Comparison of ENCODE assay signal across 1 cellular context in genomic region chr1:154955718-154956513, GRCh38.
TF ChIP-seq lines count a peak whose summit lies in the region.

Gene PBXIP1 (minus strand): TSS chr1:154956099. CDS start chr1:154953721, 2,378 bp downstream.

TF ChIP-seq in K562, 482 proteins besides CTCF, POLR2A, EP300 and RAD21 (continued from another document and continues in another):
- TF ChIP-seq FOXP4 (CRISPR knock-in tag; IDR thresholded peaks at IDR 0.05; ENCODE audit: borderline replicate concordance): 0 out of 2 replicates have a peak, but pooled peaks have one; percentile 71
- no peak for TF ChIP-seq E2F1 (CRISPR knock-in tag; IDR thresholded peaks at IDR 0.05)
- peak; percentile 18; the same call in 1 of the 2 replicates for TF ChIP-seq AFF4 (CRISPR knock-in tag; IDR thresholded peaks at IDR 0.05)
- 0 out of 4 replicates have a peak, but pooled peaks of 1 of the 2 experiments have one; percentile 24 for TF ChIP-seq SIN3A (IDR thresholded peaks at IDR 0.05; ENCODE audit: borderline replicate concordance in 2 of 2, control insufficient read depth in 1 of 2, low read depth in 2 of 2, low read length in 2 of 2)
- TF ChIP-seq ILF3 (IDR thresholded peaks at IDR 0.05; ENCODE audit: borderline replicate concordance): no peak
- 0 out of 2 replicates have a peak, but pooled peaks have one; percentile 39 for TF ChIP-seq XRCC5 (IDR thresholded peaks at IDR 0.05; ENCODE audit: low read depth, low read length)
- TF ChIP-seq RHOXF2B (CRISPR knock-in tag; conservative IDR thresholded peaks at IDR 0.05): 0 out of 2 replicates have a peak, but pooled peaks have one; percentile 42
- TF ChIP-seq TFE3 (CRISPR knock-in tag; IDR thresholded peaks at IDR 0.05): peak; percentile 98
- peak; percentile 63; the same call in 1 of the 2 replicates for TF ChIP-seq MBD2 (IDR thresholded peaks at IDR 0.05; ENCODE audit: borderline replicate concordance, low read depth)
- TF ChIP-seq USF1 (CRISPR knock-in tag; IDR thresholded peaks at IDR 0.05): peak; percentile 85
- TF ChIP-seq CCAR2 (IDR thresholded peaks at IDR 0.05; ENCODE audit: low read depth, low read length): no peak
- TF ChIP-seq MAX (CRISPR knock-in tag; IDR thresholded peaks at IDR 0.05): no peak
- peak; percentile 56 for TF ChIP-seq BRD9 (IDR thresholded peaks at IDR 0.05; ENCODE audit: low read depth, partially characterized antibody)
- no peak for TF ChIP-seq RBBP5 (IDR thresholded peaks at IDR 0.05; ENCODE audit: borderline replicate concordance, insufficient read depth, low read length, poor library complexity, severe bottlenecking)
- no peak for TF ChIP-seq STAT6 (CRISPR knock-in tag; IDR thresholded peaks at IDR 0.05)
- TF ChIP-seq ATF7 (IDR thresholded peaks at IDR 0.05): 0 out of 2 replicates have a peak, but pooled peaks have one; percentile 17
- TF ChIP-seq CBFA2T2 (conservative IDR thresholded peaks at IDR 0.05): peak; percentile 50
- no peak for TF ChIP-seq ETS2 (tag; IDR thresholded peaks at IDR 0.05; ENCODE audit: borderline replicate concordance, poor library complexity, severe bottlenecking)
- 0 out of 2 replicates have a peak, but pooled peaks have one; percentile 17 for TF ChIP-seq ZNF41 (CRISPR knock-in tag; conservative IDR thresholded peaks at IDR 0.05)
- TF ChIP-seq RBM39 (optimal IDR thresholded peaks at IDR 0.05; ENCODE audit: low read depth, low read length): no peak
- no peak for TF ChIP-seq ZNF146 (CRISPR knock-in tag; IDR thresholded peaks at IDR 0.05; ENCODE audit: unreplicated experiment)
- TF ChIP-seq SNRNP70 (optimal IDR thresholded peaks at IDR 0.05; ENCODE audit: low read depth, low read length): no peak
- TF ChIP-seq ZBED1 (IDR thresholded peaks at IDR 0.05): no peak
- TF ChIP-seq HMGXB4 (CRISPR knock-in tag; IDR thresholded peaks at IDR 0.05): 0 out of 2 replicates have a peak, but pooled peaks have one; percentile 44
- peak; percentile 43 for TF ChIP-seq C11orf30 (IDR thresholded peaks at IDR 0.05; ENCODE audit: low read depth)
- TF ChIP-seq PKNOX1 (IDR thresholded peaks at IDR 0.05): peak; percentile 29; the same call in 1 of the 2 replicates
- TF ChIP-seq SOX6 (IDR thresholded peaks at IDR 0.05): no peak
- 0 out of 2 replicates have a peak, but pooled peaks have one; percentile 41 for TF ChIP-seq DIDO1 (tag; IDR thresholded peaks at IDR 0.05; ENCODE audit: low read depth)
- no peak for TF ChIP-seq ZBTB33 (CRISPR knock-in tag; IDR thresholded peaks at IDR 0.05)
- peak; percentile 20 for TF ChIP-seq SAP30 (IDR thresholded peaks at IDR 0.05; ENCODE audit: borderline replicate concordance, insufficient read depth, low read depth, low read length, poor library complexity, severe bottlenecking)
- TF ChIP-seq HMG20B (CRISPR knock-in tag; IDR thresholded peaks at IDR 0.05): no peak
- TF ChIP-seq CCNT2 (IDR thresholded peaks at IDR 0.05; ENCODE audit: borderline replicate concordance, extremely low read depth, insufficient read length, low read depth, low read length): no peak
- no peak for TF ChIP-seq ZNF76 (CRISPR knock-in tag; IDR thresholded peaks at IDR 0.05; ENCODE audit: borderline replicate concordance)
- TF ChIP-seq NR2C2 (CRISPR knock-in tag; IDR thresholded peaks at IDR 0.05): peak; percentile 25; the same call in 1 of the 2 replicates
- TF ChIP-seq NR2C2 (tag; IDR thresholded peaks at IDR 0.05): no peak
- peak in 1 of 2 experiments; percentile 39; a peak in 1 of 4 replicates for TF ChIP-seq MNT (conservative IDR thresholded peaks at IDR 0.05)
- no peak for TF ChIP-seq NCOA4 (IDR thresholded peaks at IDR 0.05; ENCODE audit: partially characterized antibody)
- no peak for TF ChIP-seq XRCC4 (IDR thresholded peaks at IDR 0.05; ENCODE audit: extremely low read depth, insufficient read depth, insufficient read length)
- no peak for TF ChIP-seq KDM5B (IDR thresholded peaks at IDR 0.05; ENCODE audit: insufficient replicate concordance, low read depth, low read length)
- TF ChIP-seq HCFC1 (IDR thresholded peaks at IDR 0.05; ENCODE audit: low read depth, low read length): no peak
- TF ChIP-seq ZNF75A (CRISPR knock-in tag; IDR thresholded peaks at IDR 0.05): no peak
